Comparison of ENCODE assay signal across 8 cellular contexts in genomic region chr1:25030674-25031589, GRCh38.
DNase-seq lines count a peak whose midpoint lies in the region; ATAC-seq and TF ChIP-seq lines count a peak whose summit lies in the region.

No MANE protein-coding gene starts in this region.

- H3K9me2 ChIP-seq in HCT116 (ENCODE audit: insufficient read depth) (no peaks in the 10 kb centered on the region), SU-DHL-6 (replicated peaks; ENCODE audit: insufficient read depth, low read length) (no peaks in the 10 kb centered on the region)

- peaks cover 3% of the 10 kb centered on the region for H3K27me3 Mint-ChIP-seq in endodermal cell (ENCODE audit: insufficient read depth)

- CTCF ChIA-PET in GM10248 (lab: Yijun Ruan, JAX) (interaction anchor here (0.7 to 1.5 kb wide), 2 partner anchors 59 to 67 kb away, joined by 3 read pairs; no protein-coding TSS in a partner anchor), HCT116 (lab: Charles Lee) (no interaction called here)

- no peak overlapping the region for H3K4me3 ChIP-seq in HCT116 (replicated peaks in 1 of 2; ENCODE audit: low read depth in 1 of 2, low read length in 2 of 2)
- H3K4me3 ChIP-seq in SU-DHL-6 (ENCODE audit: insufficient read depth, low read length, poor library complexity, severe bottlenecking) = no peak overlapping the region
- no peak overlapping the region for H3K4me3 ChIP-seq in endodermal cell (ENCODE audit: low read length)
- no peak overlapping the region for H3K4me3 ChIP-seq in lower leg skin (ENCODE audit: low read depth, poor library complexity, severe bottlenecking)

- no TSS peak for BruUV-seq in HCT116 (replicated peaks; lab: Mats Ljungman, UMichigan)

- ATAC-seq in HCT116 = peak; percentile 61

- H3K4me2 ChIP-seq in HCT116 (ENCODE audit: low read length) = peak overlapping the region; percentile 11
- H3K4me2 ChIP-seq in SU-DHL-6 (ENCODE audit: low read depth, low read length, poor library complexity, severe bottlenecking) = peak overlapping the region; percentile 59

- TF ChIP-seq CTCF in GM10248 (IDR thresholded peaks at IDR 0.05; ENCODE audit: control extremely low read depth, extremely low read depth, low read depth, missing control alignments) (no peak), HCT116 (IDR thresholded peaks at IDR 0.05 in 2 of 3, conservative IDR thresholded peaks at IDR 0.05 in 1 of 3; ENCODE audit: borderline replicate concordance in 1 of 3, insufficient read depth in 1 of 3, low read depth in 2 of 3, low read length in 2 of 3) (no peak), SU-DHL-6 (IDR thresholded peaks at IDR 0.05; ENCODE audit: insufficient read depth, low read length, poor library complexity, severe bottlenecking) (no peak), endodermal cell (conservative IDR thresholded peaks at IDR 0.05) (no peak), lower leg skin (IDR thresholded peaks at IDR 0.05) (no peak)

- intact Hi-C loops in HCT116 (cut with micrococcal nuclease) (no loop called here), lower leg skin (cut with DNase I; ENCODE audit: low total_unique reads) (no loop called here)

- POLR2A ChIA-PET in GM10248 (lab: Yijun Ruan, JAX) = no interaction called here
- POLR2A ChIA-PET in HCT116 (lab: Charles Lee) = no interaction called here

- RAD21 ChIA-PET in HCT116 (lab: Charles Lee; ENCODE audit: low non-redundant PET in 1 of 2, low total read pairs in 2 of 2, uncharacterized antibody in 2 of 2, unreplicated experiment in 2 of 2) = interaction anchor here in 1 of 2 experiments (0.6 kb wide), 1 partner anchor 69 kb away, joined by 3 read pairs; no protein-coding TSS in a partner anchor

- no peaks in the 10 kb centered on the region for H3K36me3 Mint-ChIP-seq in endodermal cell (ENCODE audit: low read depth)

- no peak for TF ChIP-seq RAD21 in HCT116 (IDR thresholded peaks at IDR 0.05; ENCODE audit: low read depth)

- H3K4me3 Mint-ChIP-seq in endodermal cell = no peak overlapping the region

- no peaks in the 10 kb centered on the region for H3K79me2 ChIP-seq in HCT116 (ENCODE audit: insufficient read depth, low read length)
- H3K79me2 ChIP-seq in SU-DHL-6 (ENCODE audit: insufficient read depth, low read length) = no peaks in the 10 kb centered on the region

- H3K27me3 ChIP-seq in HCT116 (ENCODE audit: insufficient read depth, low read length) = no peaks in the 10 kb centered on the region
- no peaks in the 10 kb centered on the region for H3K27me3 ChIP-seq in SU-DHL-6 (ENCODE audit: low read length)
- H3K27me3 ChIP-seq in endodermal cell (ENCODE audit: control insufficient read depth, insufficient read depth, low read length, poor library complexity, severe bottlenecking) = no peaks in the 10 kb centered on the region

- no peak for TF ChIP-seq POLR2A in HCT116 (IDR thresholded peaks at IDR 0.05; ENCODE audit: borderline replicate concordance, extremely low read depth, insufficient read depth, insufficient read length)
- TF ChIP-seq POLR2A in lower leg skin (IDR thresholded peaks at IDR 0.05) = no peak

- H3K9me3 ChIP-seq in HCT116 (ENCODE audit: control insufficient read depth in 1 of 2, insufficient read depth in 1 of 2, low read depth in 1 of 2, low read length in 2 of 2) = no peaks in the 10 kb centered on the region
- H3K9me3 ChIP-seq in SU-DHL-6 (ENCODE audit: insufficient read depth, low read length) = no peaks in the 10 kb centered on the region
- no peaks in the 10 kb centered on the region for H3K9me3 ChIP-seq in endodermal cell (ENCODE audit: control insufficient read depth, low read length)

- no peaks in the 10 kb centered on the region for H3K36me3 ChIP-seq in HCT116 (ENCODE audit: control insufficient read depth in 1 of 2, insufficient read depth in 2 of 2, low read length in 2 of 2)
- no peaks in the 10 kb centered on the region for H3K36me3 ChIP-seq in SU-DHL-6 (ENCODE audit: low read length)
- no peaks in the 10 kb centered on the region for H3K36me3 ChIP-seq in endodermal cell (ENCODE audit: control insufficient read depth, insufficient read depth, low read length)

- no peak overlapping the region for H3K9ac ChIP-seq in HCT116 (ENCODE audit: low read length)
- H3K9ac ChIP-seq in SU-DHL-6 (ENCODE audit: low read length) = no peak overlapping the region
- H3K9ac ChIP-seq in endodermal cell (ENCODE audit: extremely low read depth, low read length, poor library complexity, severe bottlenecking) = no peak overlapping the region

- H3K4me1 Mint-ChIP-seq in endodermal cell = no peaks in the 10 kb centered on the region

- H3F3A ChIP-seq in SU-DHL-6 (ENCODE audit: insufficient read depth) = peaks cover 16% of the 10 kb centered on the region

- DNase-seq in GM10248 (ENCODE audit: extremely low spot score) = peak; percentile 80
- DNase-seq in HCT116 (ENCODE audit: low read depth, low spot score) = no peak
- peak; percentile 64 for DNase-seq in activated naive CD8-positive, alpha-beta T cell treated with anti-CD3 and anti-CD28 coated beads, Interleukin-2, amount 50 U/mL, for 16 hours (ENCODE audit: low read depth, low spot score)
- DNase-seq in stimulated activated CD8-positive, alpha-beta memory T cell treated with anti-CD3 and anti-CD28 coated beads, Interleukin-2, amount 100 ng/mL, for 48 hours (ENCODE audit: low read depth in 2 of 2) = peak; percentile 66 to 70
- DNase-seq in kidney glomerular epithelial cell (lab: John Stamatoyannopoulos, UW) = no peak
- no peak for DNase-seq in endodermal cell
- no peak for DNase-seq in lower leg skin (ENCODE audit: low spot score in 2 of 2)

- no peak overlapping the region for H3K27ac ChIP-seq in HCT116 (ENCODE audit: low read depth, low read length)
- H3K27ac ChIP-seq in SU-DHL-6 (ENCODE audit: low read depth, low read length) = peak overlapping the region; percentile 85
- H3K27ac ChIP-seq in endodermal cell (ENCODE audit: low read depth, low read length) = no peak overlapping the region

- no peaks in the 10 kb centered on the region for H3K9me3 Mint-ChIP-seq in endodermal cell

- H3K4me1 ChIP-seq in HCT116 (ENCODE audit: control insufficient read depth in 1 of 2, insufficient read depth in 2 of 2, low read length in 2 of 2) (peaks cover 0 to 8% of the 10 kb centered on the region in 2 experiments; a peak in 1 of 4 replicates), endodermal cell (ENCODE audit: control insufficient read depth, insufficient read depth, low read length) (no peaks in the 10 kb centered on the region)

- H4K20me1 ChIP-seq in HCT116 (ENCODE audit: insufficient read depth) = no peaks in the 10 kb centered on the region
- no peaks in the 10 kb centered on the region for H4K20me1 ChIP-seq in SU-DHL-6 (ENCODE audit: low read depth, low read length)

- no peak overlapping the region for H3K27ac Mint-ChIP-seq in endodermal cell

- H2AFZ ChIP-seq in HCT116 (ENCODE audit: low read depth, low read length, poor library complexity, severe bottlenecking) (no peak overlapping the region), SU-DHL-6 (ENCODE audit: low read depth, low read length, severe bottlenecking) (no peak overlapping the region)

- WGBS in endodermal cell (ENCODE audit: insufficient coverage in 1 of 2, insufficient read length in 1 of 2), 2 experiments = 76 to 79% methylated on average over 3 to 6 of the region's 6 CpGs
- WGBS in lower leg skin, 2 donors = 61 to 65% methylated on average over 6 of the region's 6 CpGs

TF ChIP-seq in HCT116, 20 proteins besides CTCF, POLR2A, EP300 and RAD21 (continues in another document):
- TF ChIP-seq ZFX (IDR thresholded peaks at IDR 0.05) (no peak), SP1 (IDR thresholded peaks at IDR 0.05; ENCODE audit: low read depth) (no peak), TCF7L2 (IDR thresholded peaks at IDR 0.05; ENCODE audit: borderline replicate concordance, extremely low read depth, insufficient read depth, insufficient read length) (no peak), MAX (IDR thresholded peaks at IDR 0.05) (no peak), ZNF274 (IDR thresholded peaks at IDR 0.05; ENCODE audit: low read depth, low read length) (no peak), REST (IDR thresholded peaks at IDR 0.05; ENCODE audit: low read depth) (no peak)

Comparison
In these comparisons a context has a peak if more than half of its experiments do, and no peak if none do; other contexts are left out.
1. DNase-seq: peak in GM10248 (single experiment), activated naive CD8-positive, alpha-beta T cell treated with anti-CD3 and anti-CD28 coated beads, Interleukin-2, amount 50 U/mL, for 16 hours (single experiment) and stimulated activated CD8-positive, alpha-beta memory T cell treated with anti-CD3 and anti-CD28 coated beads, Interleukin-2, amount 100 ng/mL, for 48 hours (2 of 2); none in HCT116 (single experiment), kidney glomerular epithelial cell (single experiment), endodermal cell (single experiment) and lower leg skin (0 of 2).